Comparison of ENCODE assay signal across 34 cellular contexts in the genomic region with DNA sequence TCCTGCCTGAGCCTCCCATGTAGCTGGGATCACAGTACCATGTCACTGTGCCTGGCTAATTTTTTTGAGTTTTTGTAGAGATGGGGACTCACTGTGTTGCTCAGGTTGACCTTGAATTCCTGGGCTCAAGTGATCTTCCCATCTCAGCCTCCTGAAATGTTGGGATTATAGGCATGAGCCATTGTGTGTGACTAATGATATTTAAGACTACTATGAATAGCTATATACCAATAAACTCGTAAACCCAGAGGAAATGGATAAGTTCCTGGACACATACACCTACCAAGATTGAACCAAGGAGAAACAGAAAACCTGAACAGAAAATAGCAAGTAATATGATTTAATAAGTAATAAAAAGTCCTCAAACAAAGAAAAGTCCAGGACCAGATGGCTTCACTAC.
A peak's percentile ranks its signal among the peaks of the same experiment; 100 is the strongest.
DNase-seq lines count a peak whose midpoint lies in the region; ATAC-seq and TF ChIP-seq lines count a peak whose summit lies in the region.
"Had no signal": no experiment of that assay in that cellular context is flagged by ENCODE, and none has a peak within 500 bp of the region (broad histone marks: within the 10 kb centered on the region; RNA-seq: fewer than 3 reads in every experiment).

No MANE protein-coding gene starts in this region.

- no TSS peak for BruUV-seq in PC-3 (replicated peaks; lab: Mats Ljungman, UMichigan)

- H3K36me3 Mint-ChIP-seq in activated CD4-positive, alpha-beta T cell treated with anti-CD3 and anti-CD28 coated beads, Interleukin-2, amount 10 ng/mL, durations not matched to agents 24 days and 14 days (ENCODE audit: low read depth): no peaks in the 10 kb centered on the region
- peaks cover 2% of the 10 kb centered on the region for H3K36me3 Mint-ChIP-seq in activated CD4-positive, alpha-beta T cell treated with anti-CD3 and anti-CD28 coated beads for 36 hours (ENCODE audit: low read depth)
- H3K36me3 Mint-ChIP-seq: CD14-positive monocyte; CD4-positive, CD25-positive, alpha-beta regulatory T cell had no signal

- intact Hi-C loops in activated CD4-positive, alpha-beta T cell treated with anti-CD3 and anti-CD28 coated beads, Interleukin-2, amount 10 ng/mL, durations not matched to agents 24 days and 14 days (cut with micrococcal nuclease): no loop called here
- intact Hi-C loops in activated CD4-positive, alpha-beta T cell treated with anti-CD3 and anti-CD28 coated beads for 36 hours (cut with DNase I, micrococcal nuclease): no loop called here
- intact Hi-C loops in PC-3 (cut with micrococcal nuclease): no loop called here

- no peak overlapping the region for H3K4me3 Mint-ChIP-seq in activated CD4-positive, alpha-beta T cell treated with anti-CD3 and anti-CD28 coated beads, Interleukin-2, amount 10 ng/mL, durations not matched to agents 24 days and 14 days
- no peak overlapping the region for H3K4me3 Mint-ChIP-seq in activated CD4-positive, alpha-beta T cell treated with anti-CD3 and anti-CD28 coated beads for 36 hours
- H3K4me3 Mint-ChIP-seq: B cell; CD14-positive monocyte; CD4-positive, alpha-beta memory T cell; CD4-positive, alpha-beta T cell; CD4-positive, CD25-positive, alpha-beta regulatory T cell; CD8-positive, alpha-beta memory T cell; CD8-positive, alpha-beta T cell had no signal

- H3K79me2 ChIP-seq in PC-3 (ENCODE audit: low read length): no peaks in the 10 kb centered on the region

- H3K9me3 Mint-ChIP-seq in activated CD4-positive, alpha-beta T cell treated with anti-CD3 and anti-CD28 coated beads, Interleukin-2, amount 10 ng/mL, durations not matched to agents 24 days and 14 days: peaks cover 10% of the 10 kb centered on the region
- H3K9me3 Mint-ChIP-seq in activated CD4-positive, alpha-beta T cell treated with anti-CD3 and anti-CD28 coated beads for 36 hours (ENCODE audit: low read depth): peaks cover 17% of the 10 kb centered on the region

- H3K36me3 ChIP-seq in PC-3 (ENCODE audit: low read depth, low read length): no peaks in the 10 kb centered on the region
- H3K36me3 ChIP-seq: BE2C; BLaER1; BLaER1 treated with 17β-estradiol and CSF1 and Interleukin-3, amounts not matched to agents 10 nM and 100 nM had no signal

- H3K27me3 Mint-ChIP-seq in activated CD4-positive, alpha-beta T cell treated with anti-CD3 and anti-CD28 coated beads, Interleukin-2, amount 10 ng/mL, durations not matched to agents 24 days and 14 days: peaks cover 8% of the 10 kb centered on the region
- H3K27me3 Mint-ChIP-seq in activated CD4-positive, alpha-beta T cell treated with anti-CD3 and anti-CD28 coated beads for 36 hours: peaks cover 10% of the 10 kb centered on the region
- H3K27me3 Mint-ChIP-seq: B cell had no signal

- H3K9me3 ChIP-seq in PC-3 (ENCODE audit: low read length): peaks cover 11% of the 10 kb centered on the region
- H3K9me3 ChIP-seq: BE2C had no signal

- no peak overlapping the region for H3K4me3 ChIP-seq in PC-3 (ENCODE audit: low read length)
- H3K4me3 ChIP-seq: A549; BLaER1; BLaER1 treated with 17β-estradiol and CSF1 and Interleukin-3, amounts not matched to agents 10 nM and 100 nM had no signal

- CTCF ChIA-PET in activated CD4-positive, alpha-beta T cell treated with anti-CD3 and anti-CD28 coated beads for 36 hours (lab: Charles Lee): no interaction called here
- CTCF ChIA-PET in PC-3 (lab: Charles Lee): no interaction called here

- H3K4me1 Mint-ChIP-seq in activated CD4-positive, alpha-beta T cell treated with anti-CD3 and anti-CD28 coated beads, Interleukin-2, amount 10 ng/mL, durations not matched to agents 24 days and 14 days: no peaks in the 10 kb centered on the region
- H3K4me1 Mint-ChIP-seq in activated CD4-positive, alpha-beta T cell treated with anti-CD3 and anti-CD28 coated beads for 36 hours: no peaks in the 10 kb centered on the region
- H3K4me1 Mint-ChIP-seq: B cell; CD14-positive monocyte; CD4-positive, alpha-beta memory T cell; CD4-positive, CD25-positive, alpha-beta regulatory T cell; CD8-positive, alpha-beta memory T cell had no signal

- TF ChIP-seq CTCF in PC-3 (conservative IDR thresholded peaks at IDR 0.05; ENCODE audit: low read depth, low read length): no peak

- H3K27ac Mint-ChIP-seq in activated CD4-positive, alpha-beta T cell treated with anti-CD3 and anti-CD28 coated beads, Interleukin-2, amount 10 ng/mL, durations not matched to agents 24 days and 14 days: no peak overlapping the region
- H3K27ac Mint-ChIP-seq in activated CD4-positive, alpha-beta T cell treated with anti-CD3 and anti-CD28 coated beads for 36 hours: no peak overlapping the region
- H3K27ac Mint-ChIP-seq: B cell; CD14-positive monocyte; CD4-positive, alpha-beta memory T cell; CD4-positive, alpha-beta T cell; CD4-positive, CD25-positive, alpha-beta regulatory T cell; CD8-positive, alpha-beta T cell had no signal

- 0 out of 2 replicates have a peak overlapping the region, but pooled peaks have one; percentile 5 for H3K27ac ChIP-seq in PC-3 (ENCODE audit: low read length)
- H3K27ac ChIP-seq: 22Rv1; A549; BLaER1; BLaER1 treated with 17β-estradiol and CSF1 and Interleukin-3, amounts not matched to agents 10 nM and 100 nM; C4-2B had no signal

- H3K9ac ChIP-seq in PC-3 (ENCODE audit: low read length): no peak overlapping the region
- H3K9ac ChIP-seq: BLaER1; BLaER1 treated with 17β-estradiol and CSF1 and Interleukin-3, amounts not matched to agents 10 nM and 100 nM had no signal

- ATAC-seq in activated CD4-positive, alpha-beta T cell treated with anti-CD3 and anti-CD28 coated beads for 36 hours: no peak
- ATAC-seq in PC-3: peak; percentile 83
- no peak for ATAC-seq in GM19351 (IDR thresholded peaks at IDR 0.05; ENCODE audit: unreplicated experiment)
- ATAC-seq in HG03097 (IDR thresholded peaks at IDR 0.05; ENCODE audit: low FRiP score, unreplicated experiment): no peak
- ATAC-seq: A549; CD8-positive, alpha-beta T cell had no signal

- 0 out of 2 replicates have a peak overlapping the region, but pooled peaks have one; percentile 12 for H3K4me2 ChIP-seq in PC-3 (ENCODE audit: low read length)
- H3K4me2 ChIP-seq: A549; BLaER1; BLaER1 treated with 17β-estradiol and CSF1 and Interleukin-3, amounts not matched to agents 10 nM and 100 nM had no signal

- H3K4me1 ChIP-seq in PC-3 (ENCODE audit: insufficient read depth, low read length): peaks cover 29% of the 10 kb centered on the region
- H3K4me1 ChIP-seq: A549; BE2C; BLaER1; BLaER1 treated with 17β-estradiol and CSF1 and Interleukin-3, amounts not matched to agents 10 nM and 100 nM; Caco-2 had no signal

- no peaks in the 10 kb centered on the region for H3F3A ChIP-seq in PC-3 (ENCODE audit: low read length, unreplicated experiment)

- no peaks in the 10 kb centered on the region for H4K20me1 ChIP-seq in PC-3 (ENCODE audit: low read length)
- H4K20me1 ChIP-seq: BLaER1; BLaER1 treated with 17β-estradiol and CSF1 and Interleukin-3, amounts not matched to agents 10 nM and 100 nM had no signal

- POLR2A ChIA-PET in activated CD4-positive, alpha-beta T cell treated with anti-CD3 and anti-CD28 coated beads for 36 hours (lab: Charles Lee): no interaction called here
- POLR2A ChIA-PET in PC-3 (lab: Charles Lee; ENCODE audit: unreplicated experiment): interaction anchor here (0.6 kb wide), 1 partner anchor 1119 kb away, joined by 4 read pairs; no protein-coding TSS in a partner anchor

- H3K9me2 ChIP-seq in PC-3 (replicated peaks; ENCODE audit: low read length): no peaks in the 10 kb centered on the region

- no peak overlapping the region for H2AFZ ChIP-seq in PC-3 (ENCODE audit: low read length)

- peak; percentile 23 for DNase-seq in activated CD4-positive, alpha-beta T cell treated with anti-CD3 and anti-CD28 coated beads, Interleukin-2, amount 10 ng/mL, durations not matched to agents 24 days and 14 days
- DNase-seq in activated CD4-positive, alpha-beta T cell treated with anti-CD3 and anti-CD28 coated beads for 36 hours: no peak
- DNase-seq in HS-5 (ENCODE audit: low read depth) (peak; percentile 1), HT1080 (ENCODE audit: low read depth) (peak; percentile 13), PC-3 (peak; percentile 71), EL (no peak)
- DNase-seq: 8988T; ACHN; AML-193; BE2C; C1 segment of cervical spinal cord; Caco-2; Calu3; CD4-positive, alpha-beta memory T cell; CD4-positive, alpha-beta T cell; CD4-positive, CD25-positive, alpha-beta regulatory T cell; CD8-positive, alpha-beta memory T cell; CD8-positive, alpha-beta T cell; COR-L47; DMS 273 treated with DMSO at 0.1 percent for 48 hours; DMS153; DMS53; DMS79; DMS79 treated with DMSO at 0.1 percent for 48 hours; DND-41 had no signal

- no peaks in the 10 kb centered on the region for H3K27me3 ChIP-seq in PC-3 (ENCODE audit: low read length)
- H3K27me3 ChIP-seq: BE2C; BLaER1; BLaER1 treated with 17β-estradiol and CSF1 and Interleukin-3, amounts not matched to agents 10 nM and 100 nM had no signal

Comparison
In these comparisons a context has a peak if more than half of its experiments do, and no peak if none do; other contexts are left out.
1. DNase-seq: peak in activated CD4-positive, alpha-beta T cell treated with anti-CD3 and anti-CD28 coated beads, Interleukin-2, amount 10 ng/mL, durations not matched to agents 24 days and 14 days (single experiment), HS-5 (single experiment), HT1080 (single experiment) and PC-3 (single experiment); none in activated CD4-positive, alpha-beta T cell treated with anti-CD3 and anti-CD28 coated beads for 36 hours (single experiment) and EL (single experiment).